Comparison of ENCODE assay signal across 9 cellular contexts in the genomic region with DNA sequence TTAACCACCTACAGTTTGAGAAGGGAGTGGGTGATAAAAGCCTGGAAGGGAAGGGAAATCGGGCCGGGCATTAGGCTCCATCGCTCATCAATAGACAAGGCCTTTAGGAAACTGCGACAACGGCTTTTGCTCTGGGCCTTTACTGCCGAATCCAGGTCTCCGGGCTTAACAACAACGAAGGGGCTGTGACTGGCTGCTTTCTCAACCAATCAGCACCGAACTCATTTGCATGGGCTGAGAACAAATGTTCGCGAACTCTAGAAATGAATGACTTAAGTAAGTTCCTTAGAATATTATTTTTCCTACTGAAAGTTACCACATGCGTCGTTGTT. TPM values are rescaled to one million over a fixed set of nuclear protein-coding genes. Genes with fewer than 3 reads are reported as not detected.
DNase-seq lines count a peak whose midpoint lies in the region; ATAC-seq and TF ChIP-seq lines count a peak whose summit lies in the region.
"Had no signal": no experiment of that assay in that cellular context is flagged by ENCODE, and none has a peak within 500 bp of the region (broad histone marks: within the 10 kb centered on the region; RNA-seq: fewer than 3 reads in every experiment).

No MANE protein-coding gene starts in this region.

- no peak for TF ChIP-seq EP300 in stomach (IDR thresholded peaks at IDR 0.05)

- TF ChIP-seq CTCF in Caco-2 (IDR thresholded peaks at IDR 0.05; ENCODE audit: insufficient read depth in 1 of 2, low read depth in 1 of 2, low read length in 1 of 2, severe bottlenecking in 1 of 2, unreplicated experiment in 1 of 2) (no peak), IMR-90 (conservative IDR thresholded peaks at IDR 0.05; ENCODE audit: low read depth, low read length) (no peak), OCI-LY1 (IDR thresholded peaks at IDR 0.05; ENCODE audit: low read length) (no peak), stomach (IDR thresholded peaks at IDR 0.05) (no peak)

- DNase-seq in Caco-2 (peak; percentile 91 to 95), IMR-90 (peak; percentile 94), mucosa of gallbladder (ENCODE audit: low spot score) (peak; percentile 86), stomach (peak; percentile 86)
- peak; percentile 74 to 82 for DNase-seq in activated T-cell treated with anti-CD3 and anti-CD28 coated beads, Interleukin-2, amount 50 U/mL, for 48 hours

- H3K36me3 ChIP-seq in Caco-2 (ENCODE audit: control insufficient read depth, insufficient read depth, low read length) (peaks cover 4% of the 10 kb centered on the region; the same call in 1 of the 2 replicates), IMR-90 (ENCODE audit: control insufficient read depth, insufficient read depth, low read length) (peaks cover 36% of the 10 kb centered on the region), OCI-LY1 (ENCODE audit: insufficient read depth, low read length) (no peaks in the 10 kb centered on the region), esophagus (ENCODE audit: control insufficient read depth in 2 of 2, insufficient read depth in 2 of 2, low read length in 1 of 2) (peaks cover 0 to 10% of the 10 kb centered on the region in 2 donors), stomach (peaks cover 13 to 44% (median 36%) of the 10 kb centered on the region in 4 donors)

- TF ChIP-seq RAD21 in IMR-90 (IDR thresholded peaks at IDR 0.05; ENCODE audit: low read length): no peak

- peak overlapping the region; percentile 88 for H3K4me3 Mint-ChIP-seq in Caco-2 (ENCODE audit: unreplicated experiment)

- ATAC-seq in GM21528 (IDR thresholded peaks at IDR 0.05; ENCODE audit: low FRiP score, unreplicated experiment) (peak; percentile 24), IMR-90 (ENCODE audit: low read depth) (peak; percentile 61)

- peak overlapping the region; percentile 39 for H3K14ac ChIP-seq in IMR-90 (replicated peaks; ENCODE audit: low read depth, low read length)

- intact Hi-C loops in Caco-2 (cut with micrococcal nuclease; ENCODE audit: unreplicated experiment) (loop anchor here (2.0 kb wide), 1 partner anchor 75 kb away; no protein-coding TSS in a partner anchor), IMR-90 (cut with micrococcal nuclease) (loop anchor here (2.0 kb wide), 1 partner anchor 75 kb away; no protein-coding TSS in a partner anchor), stomach (cut with DNase I; ENCODE audit: low total_unique reads) (loop anchor here (10.0 kb wide), 1 partner anchor 171 kb away; no protein-coding TSS in a partner anchor)

- H4K8ac ChIP-seq in IMR-90 (ENCODE audit: low read depth in 2 of 2, low read length in 2 of 2): peak overlapping the region; percentile 0 to 85; a peak in 2 of 4 replicates

- peak overlapping the region; percentile 66 for H3K4ac ChIP-seq in IMR-90 (ENCODE audit: low read depth, low read length)

- H3K27me3 Mint-ChIP-seq in Caco-2 (ENCODE audit: insufficient read depth, unreplicated experiment): peaks cover 4% of the 10 kb centered on the region

- peak overlapping the region; percentile 49; the same call in 1 of the 2 replicates for H2BK120ac ChIP-seq in IMR-90 (ENCODE audit: low read depth, low read length)

- no peak overlapping the region for H2AK5ac ChIP-seq in IMR-90 (ENCODE audit: low read depth, low read length)

- H2BK5ac ChIP-seq in IMR-90 (ENCODE audit: low read depth, low read length, poor library complexity, severe bottlenecking): peak overlapping the region; percentile 91

- WGBS in IMR-90 (ENCODE audit: extremely low coverage in 2 of 2, insufficient read length in 1 of 2), 2 experiments: no CpG with 5 or more reads among the region's 13 CpGs
- 0% methylated on average over 13 of the region's 13 CpGs for WGBS in esophagus, 2 donors
- 0 to 1% (median 0%) methylated on average over 13 of the region's 13 CpGs for WGBS in stomach, 5 donors

- dilution Hi-C loops in IMR-90 (cut with HindIII; ENCODE audit: low sequenced_read_pairs, unreplicated experiment): no loop called here

- peaks cover 17 to 39% of the 10 kb centered on the region in 2 experiments for H3K79me1 ChIP-seq in IMR-90 (ENCODE audit: low read depth in 1 of 2, low read length in 2 of 2)

- BruUV-seq in Caco-2 (replicated peaks; lab: Mats Ljungman, UMichigan) (no TSS peak), IMR-90 (replicated peaks; lab: Mats Ljungman, UMichigan) (no TSS peak)

- in situ Hi-C loops in IMR-90 (cut with MboI; ENCODE audit: low sequenced_read_pairs): loop anchor here (10.0 kb wide), 1 partner anchor 171 kb away; no protein-coding TSS in a partner anchor

- H3K4me2 ChIP-seq in IMR-90 (ENCODE audit: low read depth, low read length) (peak overlapping the region; percentile 95), OCI-LY1 (ENCODE audit: low read length) (peak overlapping the region; percentile 91)

- CTCF ChIA-PET in Caco-2 (lab: Charles Lee) (interaction anchor here (0.6 to 6.0 kb wide), 15 partner anchors 9 to 254 kb away, joined by 3 to 241 read pairs (median 13); a partner anchor contains a TSS), IMR-90 (lab: Yijun Ruan, JAX) (interaction anchor here (1.2 to 1.4 kb wide), 2 partner anchors 18 to 101 kb away, joined by 3 to 4 read pairs; no protein-coding TSS in a partner anchor)

- no peaks in the 10 kb centered on the region for H3K9me2 ChIP-seq in OCI-LY1 (ENCODE audit: low read depth, low read length)

- peak overlapping the region; percentile 39 for H3K23ac ChIP-seq in IMR-90 (ENCODE audit: low read depth, low read length)

- peak overlapping the region; percentile 65 for H3K9ac ChIP-seq in IMR-90 (ENCODE audit: low read depth, low read length)
- peak overlapping the region; percentile 79 for H3K9ac ChIP-seq in OCI-LY1 (ENCODE audit: low read length)

- peak overlapping the region; percentile 28; the same call in 1 of the 2 replicates for H2BK20ac ChIP-seq in IMR-90 (ENCODE audit: low read depth, low read length)

- peak overlapping the region; percentile 99 for H3K27ac Mint-ChIP-seq in Caco-2 (ENCODE audit: unreplicated experiment)

- no peak overlapping the region for H3K18ac ChIP-seq in IMR-90 (ENCODE audit: low read depth, low read length)

- peaks cover 38% of the 10 kb centered on the region for H3K4me1 Mint-ChIP-seq in Caco-2 (ENCODE audit: low read depth, unreplicated experiment)

- H3K27me3 ChIP-seq in Caco-2 (replicated peaks; ENCODE audit: control insufficient read depth, insufficient read depth, low read length) (no peaks in the 10 kb centered on the region), IMR-90 (ENCODE audit: control insufficient read depth, insufficient read depth, low read length) (no peaks in the 10 kb centered on the region), OCI-LY1 (ENCODE audit: insufficient read depth, low read length) (no peaks in the 10 kb centered on the region), esophagus (ENCODE audit: control insufficient read depth in 1 of 2, insufficient read depth in 2 of 2, low read length in 2 of 2) (no peaks in the 10 kb centered on the region), stomach (no peaks in the 10 kb centered on the region)

- H3K79me2 ChIP-seq in OCI-LY1 (ENCODE audit: insufficient read depth, low read length): no peaks in the 10 kb centered on the region

- H2AFZ ChIP-seq in IMR-90 (replicated peaks; ENCODE audit: low read length, poor library complexity) (peak overlapping the region; percentile 44), OCI-LY1 (ENCODE audit: low read length) (peak overlapping the region; percentile 28; the same call in 1 of the 2 replicates)

- H3K27ac ChIP-seq in IMR-90 (ENCODE audit: insufficient read depth, low read length) (peak overlapping the region; percentile 71), OCI-LY1 (ENCODE audit: low read depth, low read length, poor library complexity, severe bottlenecking) (peak overlapping the region; percentile 91), esophagus (ENCODE audit: low read depth in 2 of 2, low read length in 1 of 2) (peak overlapping the region; percentile 90 to 95), stomach (peak overlapping the region; percentile 86 to 99 (median 97))

- TF ChIP-seq POLR2A in IMR-90 (IDR thresholded peaks at IDR 0.05; ENCODE audit: low read depth, low read length) (no peak), stomach (IDR thresholded peaks at IDR 0.05) (no peak)

- H3K4me3 ChIP-seq in Caco-2 (ENCODE audit: low read depth, low read length) (peak overlapping the region; percentile 59), IMR-90 (ENCODE audit: insufficient read depth, low read depth, low read length) (no peak overlapping the region; the same call in 1 of the 2 replicates), OCI-LY1 (ENCODE audit: low read depth, low read length, poor library complexity, severe bottlenecking) (peak overlapping the region; percentile 71), esophagus (ENCODE audit: low read depth in 1 of 2, low read length in 2 of 2) (peak overlapping the region in 1 of 2 donors; percentile 7), stomach (peak overlapping the region in 3 of 4 donors; percentile 56 to 68 (median 64))

- peak overlapping the region; percentile 65 for H4K5ac ChIP-seq in IMR-90 (ENCODE audit: low read depth, low read length)

- POLR2A ChIA-PET in Caco-2 (lab: Charles Lee): interaction anchor here (0.6 to 5.2 kb wide), 28 partner anchors 9 to 254 kb away, joined by 3 to 237 read pairs (median 7); a partner anchor contains a TSS
- POLR2A ChIA-PET in IMR-90 (lab: Charles Lee; ENCODE audit: unreplicated experiment): interaction anchor here (0.6 to 2.7 kb wide), 4 partner anchors 14 to 109 kb away, joined by 3 to 11 read pairs (median 3); no protein-coding TSS in a partner anchor

- H3K56ac ChIP-seq in IMR-90 (ENCODE audit: extremely low read depth, insufficient read depth, low read length): peak overlapping the region; percentile 60

- H3K4me1 ChIP-seq in Caco-2 (peaks cover 20% of the 10 kb centered on the region), IMR-90 (ENCODE audit: control insufficient read depth, insufficient read depth, low read length) (peaks cover 5% of the 10 kb centered on the region; the same call in 1 of the 2 replicates), OCI-LY1 (ENCODE audit: insufficient read depth, low read length, severe bottlenecking) (peaks cover 48% of the 10 kb centered on the region), esophagus (ENCODE audit: control insufficient read depth in 2 of 2, insufficient read depth in 2 of 2, low read length in 1 of 2) (peaks cover 0 to 8% of the 10 kb centered on the region in 2 donors), stomach (peaks cover 35 to 83% (median 67%) of the 10 kb centered on the region in 4 donors)

- H3K9me1 ChIP-seq in IMR-90 (ENCODE audit: insufficient read depth, low read length): 0 out of 2 replicates have a peak, but pooled peaks cover 2% of the 10 kb centered on the region

- no peaks in the 10 kb centered on the region for H3F3A ChIP-seq in OCI-LY1 (ENCODE audit: insufficient read depth, low read length)

- H4K20me1 ChIP-seq in IMR-90 (ENCODE audit: insufficient read depth, low read length) (no peaks in the 10 kb centered on the region; the same call in 1 of the 2 replicates), OCI-LY1 (ENCODE audit: insufficient read depth, low read length) (no peaks in the 10 kb centered on the region)

- peak overlapping the region; percentile 5 for H2AK9ac ChIP-seq in IMR-90 (replicated peaks; ENCODE audit: low read depth, low read length, poor library complexity)

- H3K36me3 Mint-ChIP-seq in Caco-2 (ENCODE audit: insufficient read depth, unreplicated experiment): peaks cover 81% of the 10 kb centered on the region

- no peaks in the 10 kb centered on the region for H3K9me3 Mint-ChIP-seq in Caco-2 (ENCODE audit: unreplicated experiment)

- H4K91ac ChIP-seq in IMR-90 (ENCODE audit: insufficient read depth, low read depth, low read length): no peak overlapping the region

- no peaks in the 10 kb centered on the region for H3K9me3 ChIP-seq in Caco-2
- H3K9me3 ChIP-seq in IMR-90 (ENCODE audit: control insufficient read depth, insufficient read depth, low read length): no peaks in the 10 kb centered on the region
- no peaks in the 10 kb centered on the region for H3K9me3 ChIP-seq in OCI-LY1 (ENCODE audit: low read length)
- H3K9me3 ChIP-seq in esophagus (ENCODE audit: control insufficient read depth in 2 of 2, insufficient read depth in 1 of 2, low read depth in 1 of 2, low read length in 1 of 2): no peaks in the 10 kb centered on the region
- H3K9me3 ChIP-seq in stomach: no peaks in the 10 kb centered on the region

- H2BK15ac ChIP-seq in IMR-90 (ENCODE audit: low read depth, low read length): no peak overlapping the region

RNA-seq across cellular contexts. Expression of a gene that starts 0.3 kb away (rescaled TPM):
- not detected in 2 replicates for total RNA-seq in Caco-2 (2022)
- total RNA-seq in IMR-90 (2012; rRNA removed): not detected in 2 replicates
- not detected in 2 replicates for polyA plus RNA-seq in IMR-90 (2012; rRNA removed)
- not detected in 2 replicates for polyA plus RNA-seq in IMR-90 (2012; cell fraction: cytosol; rRNA removed)
- polyA plus RNA-seq in IMR-90 (2012; cell fraction: nucleus; rRNA removed; ENCODE audit: low replicate concordance): not detected in 2 replicates
- polyA plus RNA-seq in esophagus: not detected
- total RNA-seq in mucosa of gallbladder: not detected
- not detected for total RNA-seq in stomach
- not detected for polyA plus RNA-seq in stomach
- total RNA-seq: T-helper 2 cell treated with Interferon-gamma antibody and Interleukin-4, amounts not matched to agents 100 ng/mL and 5 ng/mL, for 36 hours had no signal

RNA-seq across cellular contexts. Expression of a gene that starts 0.5 kb away (rescaled TPM):
- total RNA-seq in Caco-2 (2022): 111 TPM in 2 replicates
- total RNA-seq in IMR-90 (2012; rRNA removed): 197 and 238 TPM in 2 replicates
- 530 and 703 TPM in 2 replicates for polyA plus RNA-seq in IMR-90 (2012; rRNA removed)
- 1,066 and 1,272 TPM in 2 replicates for polyA plus RNA-seq in IMR-90 (2012; cell fraction: cytosol; rRNA removed)
- 218 and 334 TPM in 2 replicates for polyA plus RNA-seq in IMR-90 (2012; cell fraction: nucleus; rRNA removed; ENCODE audit: low replicate concordance)
- 100 to 1,000 TPM; 108 to 253 TPM for polyA plus RNA-seq in esophagus
- 265 TPM for total RNA-seq in mucosa of gallbladder
- 100 to 1,000 TPM; 155 to 453 (median 306) TPM for total RNA-seq in stomach
- polyA plus RNA-seq in stomach: 100 to 1,000 TPM; 418 to 621 (median 443) TPM

RNA-seq across cellular contexts. Expression of a gene that starts 7.8 kb away (rescaled TPM):
- total RNA-seq in Caco-2 (2022) (43.9 and 54.8 TPM in 2 replicates), IMR-90 (2012; rRNA removed) (under 0.01 TPM in 1 of 2 replicates, not detected in the other), mucosa of gallbladder (66.4 TPM), stomach (10 to 100 TPM; 11.2 to 36.6 (median 28.0) TPM)
- polyA plus RNA-seq in IMR-90 (2012; rRNA removed) (0.14 TPM in 1 of 2 replicates, not detected in the other), esophagus (10 to 100 TPM; 19.1 to 38.3 TPM), stomach (10 to 100 TPM; 40.6 to 51.2 (median 41.2) TPM)
- polyA plus RNA-seq in IMR-90 (2012; cell fraction: cytosol; rRNA removed): 0.08 TPM in 1 of 2 replicates, not detected in the other
- 0.66 and 0.67 TPM in 2 replicates for polyA plus RNA-seq in IMR-90 (2012; cell fraction: nucleus; rRNA removed; ENCODE audit: low replicate concordance)

RNA-seq across cellular contexts. Expression of a gene that starts 15.6 kb away (rescaled TPM):
- 126 TPM in 2 replicates for total RNA-seq in Caco-2 (2022)
- total RNA-seq in IMR-90 (2012; rRNA removed): 2.5 and 3.4 TPM in 2 replicates
- 58.7 and 59.8 TPM in 2 replicates for polyA plus RNA-seq in IMR-90 (2012; rRNA removed)
- polyA plus RNA-seq in IMR-90 (2012; cell fraction: cytosol; rRNA removed): 40.9 and 41.7 TPM in 2 replicates
- 106 and 200 TPM in 2 replicates for polyA plus RNA-seq in IMR-90 (2012; cell fraction: nucleus; rRNA removed; ENCODE audit: low replicate concordance)
- polyA plus RNA-seq in esophagus: 10 to 100 TPM; 34.9 to 63.5 TPM
- total RNA-seq in mucosa of gallbladder: 153 TPM
- total RNA-seq in stomach: 100 to 1,000 TPM in 3 of 5 donors, 10 to 100 TPM in 2; 23.3 to 694 (median 291) TPM
- 10 to 100 TPM; 44.4 to 57.4 (median 48.8) TPM for polyA plus RNA-seq in stomach

RNA-seq across cellular contexts. Expression of a gene that starts 27.1 kb away (rescaled TPM):
- total RNA-seq in Caco-2 (2022) (411 and 479 TPM in 2 replicates), IMR-90 (2012; rRNA removed) (219 and 240 TPM in 2 replicates), mucosa of gallbladder (141 TPM), stomach (100 to 1,000 TPM in 4 of 5 donors, 10 to 100 TPM in 1; 49.2 to 441 (median 150) TPM)
- polyA plus RNA-seq in IMR-90 (2012; rRNA removed) (286 and 298 TPM in 2 replicates), esophagus (100 to 1,000 TPM in 1 of 2 donors, 10 to 100 TPM in 1; 68.5 to 161 TPM), stomach (100 to 1,000 TPM; 150 to 179 (median 154) TPM)
- polyA plus RNA-seq in IMR-90 (2012; cell fraction: cytosol; rRNA removed): 237 and 296 TPM in 2 replicates
- polyA plus RNA-seq in IMR-90 (2012; cell fraction: nucleus; rRNA removed; ENCODE audit: low replicate concordance): 247 and 256 TPM in 2 replicates
